In the genomic region with DNA sequence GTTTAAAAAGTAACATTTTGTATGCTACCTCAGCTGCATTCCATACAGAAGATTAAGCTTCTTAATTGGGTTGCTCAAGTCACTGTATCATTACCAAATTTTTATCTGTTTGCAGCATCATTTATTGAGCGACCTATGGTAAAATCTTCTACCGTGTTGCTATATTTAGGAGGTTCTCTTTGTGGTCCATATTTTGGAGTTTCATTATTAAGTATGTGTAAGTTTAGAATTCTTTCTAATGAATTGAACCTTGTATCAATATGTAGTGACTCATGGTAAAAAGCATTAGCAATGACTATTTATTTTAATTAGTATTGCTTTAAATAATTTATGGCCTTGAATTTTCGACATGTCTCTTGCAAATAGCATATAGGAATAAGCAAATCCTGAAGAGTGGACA, we compare ENCODE assay signal across 28 cellular contexts.
"Had no signal": no experiment of that assay in that cellular context is flagged by ENCODE, and none has a peak within 500 bp of the region (broad histone marks: within the 10 kb centered on the region; RNA-seq: fewer than 3 reads in every experiment).

No MANE protein-coding gene starts in this region.

- H3K9me3 Mint-ChIP-seq: activated CD4-positive, alpha-beta T cell treated with anti-CD3 and anti-CD28 coated beads, Interleukin-2, amount 10 ng/mL, durations not matched to agents 24 days and 14 days; activated naive CD4-positive, alpha-beta T cell treated with anti-CD3 and anti-CD28 coated beads, Interleukin-2, amount 50 U/mL, for 72 hours; activated naive CD8-positive, alpha-beta T cell treated with anti-CD3 and anti-CD28 coated beads, Interleukin-2, amount 50 U/mL, for 24 hours; activated T-cell treated with anti-CD3 and anti-CD28 coated beads, Interleukin-2, amount 50 U/mL, for 24 hours had no signal

- H3K4me1 Mint-ChIP-seq: activated CD4-positive, alpha-beta T cell treated with anti-CD3 and anti-CD28 coated beads, Interleukin-2, amount 10 ng/mL, durations not matched to agents 24 days and 14 days; activated CD8-positive, alpha-beta memory T cell treated with anti-CD3 and anti-CD28 coated beads, Interleukin-2, amount 10 ng/mL, durations not matched to agents 7 days and 5 days; activated naive CD8-positive, alpha-beta T cell treated with anti-CD3 and anti-CD28 coated beads, Interleukin-2, amount 50 U/mL, for 24 hours had no signal

- H3K4me3 Mint-ChIP-seq: activated CD4-positive, alpha-beta T cell treated with anti-CD3 and anti-CD28 coated beads, Interleukin-2, amount 10 ng/mL, durations not matched to agents 24 days and 14 days; activated CD8-positive, alpha-beta memory T cell treated with anti-CD3 and anti-CD28 coated beads, Interleukin-2, amount 10 ng/mL, durations not matched to agents 7 days and 5 days; activated naive CD8-positive, alpha-beta T cell treated with anti-CD3 and anti-CD28 coated beads, Interleukin-2, amount 50 U/mL, for 24 hours; activated T-cell treated with anti-CD3 and anti-CD28 coated beads, Interleukin-2, amount 50 U/mL, for 24 hours had no signal

- ATAC-seq: activated CD8-positive, alpha-beta memory T cell treated with anti-CD3 and anti-CD28 coated beads, Interleukin-2, amount 10 ng/mL, durations not matched to agents 7 days and 5 days; activated naive CD4-positive, alpha-beta T cell treated with anti-CD3 and anti-CD28 coated beads, Interleukin-2, amount 50 U/mL, for 72 hours; activated naive CD8-positive, alpha-beta T cell treated with anti-CD3 and anti-CD28 coated beads, Interleukin-2, amount 50 U/mL, for 24 hours; body of pancreas; Panc1 had no signal

- H3K4me3 ChIP-seq: ascending aorta, body of pancreas, SJCRH30 had no signal

- H3K27me3 ChIP-seq: ascending aorta, body of pancreas, SJCRH30 had no signal

- H3K27me3 Mint-ChIP-seq: activated CD4-positive, alpha-beta T cell treated with anti-CD3 and anti-CD28 coated beads, Interleukin-2, amount 10 ng/mL, durations not matched to agents 24 days and 14 days; activated CD8-positive, alpha-beta memory T cell treated with anti-CD3 and anti-CD28 coated beads, Interleukin-2, amount 10 ng/mL, durations not matched to agents 7 days and 5 days; activated naive CD8-positive, alpha-beta T cell treated with anti-CD3 and anti-CD28 coated beads, Interleukin-2, amount 50 U/mL, for 24 hours; activated T-cell treated with anti-CD3 and anti-CD28 coated beads, Interleukin-2, amount 50 U/mL, for 24 hours had no signal

- H3K4me2 ChIP-seq: SK-N-SH had no signal

- DNase-seq: activated CD4-positive, alpha-beta T cell treated with anti-CD3 and anti-CD28 coated beads, Interleukin-2, amount 10 ng/mL, durations not matched to agents 24 days and 14 days; activated CD4-positive, alpha-beta T cell treated with anti-CD3 and anti-CD28 coated beads, Interleukin-2, amount 50 U/mL, for 48 hours; activated CD4-positive, CD25-positive, alpha-beta regulatory T cell treated with anti-CD3 and anti-CD28 coated beads, Interleukin-2, amount 50 U/mL, for 72 hours; activated CD8-positive, alpha-beta memory T cell treated with anti-CD3 and anti-CD28 coated beads, Interleukin-2, amount 10 ng/mL, durations not matched to agents 7 days and 5 days; activated effector memory CD4-positive, alpha-beta T cell treated with anti-CD3 and anti-CD28 coated beads, Interleukin-2, amount 50 U/mL, for 16 hours; activated naive CD4-positive, alpha-beta T cell treated with Interleukin-2 at 50 U/mL for 16 hours; activated naive CD8-positive, alpha-beta T cell treated with anti-CD3 and anti-CD28 coated beads, Interleukin-2, amount 50 U/mL, for 24 hours; activated T-cell treated with anti-CD3 and anti-CD28 coated beads, Interleukin-2, amount 50 U/mL, for 24 hours; amniotic stem cell; body of pancreas; NCI-H1092; NCI-H1417; NCI-H1930; NCI-H2171; NCI-H345; NCI-H510A; NCI-H526 treated with DMSO at 0.1 percent for 48 hours; NCI-H82; OCI-M1; Right ventricle myocardium superior; SJCRH30; SK-N-SH; T-helper 1 cell; WERI-Rb-1 had no signal

- H3K27ac ChIP-seq: ascending aorta, body of pancreas, RWPE1, SJCRH30, WERI-Rb-1 had no signal

- H3K27ac Mint-ChIP-seq: activated CD4-positive, alpha-beta T cell treated with anti-CD3 and anti-CD28 coated beads, Interleukin-2, amount 10 ng/mL, durations not matched to agents 24 days and 14 days; activated CD8-positive, alpha-beta memory T cell treated with anti-CD3 and anti-CD28 coated beads, Interleukin-2, amount 10 ng/mL, durations not matched to agents 7 days and 5 days; activated naive CD4-positive, alpha-beta T cell treated with anti-CD3 and anti-CD28 coated beads, Interleukin-2, amount 50 U/mL, for 72 hours; activated naive CD8-positive, alpha-beta T cell treated with anti-CD3 and anti-CD28 coated beads, Interleukin-2, amount 50 U/mL, for 24 hours; activated T-cell treated with anti-CD3 and anti-CD28 coated beads, Interleukin-2, amount 50 U/mL, for 24 hours had no signal

- H3K9me2 ChIP-seq: SK-N-SH had no signal

- H3K4me1 ChIP-seq: ascending aorta, SJCRH30 had no signal
